In genomic region chr7:131692131-131692960, GRCh38 we compare ENCODE assay signal across 8 cellular contexts.
DNase-seq lines count a peak whose midpoint lies in the region; ATAC-seq, FAIRE-seq and TF ChIP-seq lines count a peak whose summit lies in the region.

No MANE protein-coding gene starts in this region.

- ATAC-seq in GM19463 (IDR thresholded peaks at IDR 0.05; ENCODE audit: unreplicated experiment) (no peak), HG03025 (IDR thresholded peaks at IDR 0.05; ENCODE audit: low FRiP score, unreplicated experiment) (no peak)

- FAIRE-seq in astrocyte (lab: Jason Lieb, UNC), result no peak

- H3K36me3 ChIP-seq in HUES6 (ENCODE audit: control insufficient read depth, insufficient read depth, low read length) (no peaks in the 10 kb centered on the region), astrocyte (ENCODE audit: insufficient read depth, low read length) (no peaks in the 10 kb centered on the region)

- H3K4me3 Mint-ChIP-seq in astrocyte (ENCODE audit: unreplicated experiment), result no peak overlapping the region

- peak overlapping the region; percentile 56 for H2AFZ ChIP-seq in astrocyte (ENCODE audit: low read depth, low read length)

- H3K4me1 Mint-ChIP-seq in astrocyte (ENCODE audit: low read depth, unreplicated experiment), result no peaks in the 10 kb centered on the region

- peak overlapping the region; percentile 82 for H3K4me2 ChIP-seq in astrocyte (ENCODE audit: low read length)

- H3K4me3 ChIP-seq in HUES6 (ENCODE audit: low read depth, low read length), result peak overlapping the region; percentile 22; the same call in 1 of the 2 replicates
- H3K4me3 ChIP-seq in astrocyte (ENCODE audit: insufficient read depth, low read depth, low read length), result peak overlapping the region; percentile 28

- DNase-seq in DMS79 treated with DMSO at 0.1 percent for 48 hours (lab: John Stamatoyannopoulos, UW) (peak; percentile 73), RWPE1 (ENCODE audit: low spot score) (no peak), astrocyte (ENCODE audit: low read depth) (peak; percentile 5), iPS-NIHi7 (ENCODE audit: extremely low spot score) (peak; percentile 92)
- DNase-seq in stimulated activated CD4-positive, alpha-beta T cell treated with anti-CD3 and anti-CD28 coated beads, Interleukin-15, amount 100 ng/mL, for 24 hours, result peak; percentile 75

- no peak overlapping the region for H3K27ac ChIP-seq in HUES6 (ENCODE audit: low read depth, low read length)
- no peak overlapping the region for H3K27ac ChIP-seq in RWPE1
- H3K27ac ChIP-seq in astrocyte (ENCODE audit: low read depth, low read length), result no peak overlapping the region

- CTCF ChIA-PET in RWPE1 (lab: Yijun Ruan, JAX), result interaction anchor here (0.6 to 1.4 kb wide), 3 partner anchors 167 to 889 kb away, joined by 3 to 4 read pairs (median 4); no protein-coding TSS in a partner anchor

- H3K27ac Mint-ChIP-seq in astrocyte (ENCODE audit: unreplicated experiment), result peak overlapping the region; percentile 59

- H3K4me1 ChIP-seq in HUES6 (ENCODE audit: control insufficient read depth, insufficient read depth, low read length) (peaks cover 6% of the 10 kb centered on the region), astrocyte (ENCODE audit: insufficient read depth, low read length) (no peaks in the 10 kb centered on the region)

- TF ChIP-seq CTCF in RWPE1 (conservative IDR thresholded peaks at IDR 0.05; ENCODE audit: low read depth), result peak; percentile 80
- peak; percentile 65 for TF ChIP-seq CTCF in astrocyte (IDR thresholded peaks at IDR 0.05; ENCODE audit: insufficient read depth, low read depth, low read length)

- POLR2A ChIA-PET in RWPE1 (lab: Yijun Ruan, JAX; ENCODE audit: low non-redundant PET), result no interaction called here

- no peaks in the 10 kb centered on the region for H3K79me2 ChIP-seq in astrocyte (ENCODE audit: insufficient read depth, low read length)

- H3K36me3 Mint-ChIP-seq in astrocyte (ENCODE audit: low read depth, unreplicated experiment), result peaks cover 2% of the 10 kb centered on the region

- H3K9me3 ChIP-seq in HUES6 (ENCODE audit: control insufficient read depth, insufficient read depth, low read depth, low read length) (no peaks in the 10 kb centered on the region), astrocyte (ENCODE audit: insufficient read depth, low read depth, low read length) (no peaks in the 10 kb centered on the region)

- H3K27me3 ChIP-seq in HUES6 (ENCODE audit: control insufficient read depth, insufficient read depth, low read length) (peaks cover 15% of the 10 kb centered on the region), astrocyte (ENCODE audit: insufficient read depth, low read length) (peaks cover 15% of the 10 kb centered on the region)

- no peaks in the 10 kb centered on the region for H4K20me1 ChIP-seq in astrocyte (ENCODE audit: insufficient read depth, low read length)

- no peak overlapping the region for H3K9ac ChIP-seq in HUES6 (ENCODE audit: low read length)
- no peak overlapping the region for H3K9ac ChIP-seq in astrocyte (ENCODE audit: low read length)

- H3K9me3 Mint-ChIP-seq in astrocyte (ENCODE audit: unreplicated experiment), result no peaks in the 10 kb centered on the region

- peaks cover 53% of the 10 kb centered on the region for H3K27me3 Mint-ChIP-seq in astrocyte (ENCODE audit: low read depth, unreplicated experiment)
